8 cellular contexts compared by ENCODE assay signal in the genomic region with DNA sequence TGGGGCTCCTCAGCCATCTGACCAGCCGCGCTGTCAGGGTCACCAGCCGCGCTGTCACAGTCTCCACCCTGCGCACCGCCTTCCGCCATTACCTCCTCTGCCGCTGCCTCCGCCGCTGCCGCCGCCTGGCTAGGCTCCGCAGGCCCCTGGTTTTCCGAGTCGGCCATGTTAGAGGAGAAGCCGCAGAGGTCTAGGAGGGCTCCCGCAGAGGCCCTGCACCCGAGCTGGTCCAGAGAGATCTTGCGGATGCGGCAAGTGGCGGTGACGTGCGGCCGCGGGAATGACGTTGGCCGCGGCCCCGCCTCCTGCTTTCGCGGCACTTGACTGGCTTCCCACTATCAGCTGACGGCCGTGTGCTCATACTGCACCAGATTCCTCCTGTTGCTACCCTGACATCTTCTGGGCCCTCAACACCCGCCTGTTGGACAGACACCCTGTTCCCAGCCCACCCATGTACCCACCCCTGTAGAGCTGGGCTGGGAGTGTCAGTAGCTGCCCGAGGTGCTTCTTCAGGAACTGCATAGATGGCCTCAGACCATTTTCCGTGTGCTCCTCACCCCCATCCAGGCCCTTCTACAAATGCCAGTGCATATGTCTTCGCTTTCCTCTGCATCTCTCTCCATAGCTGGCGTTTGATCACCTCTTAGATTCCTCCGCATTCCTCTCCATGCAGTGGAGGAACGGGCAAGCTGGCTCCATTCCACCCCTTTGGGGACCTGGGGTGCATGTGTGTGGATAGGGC. TPM values are rescaled to one million over a fixed set of nuclear protein-coding genes. Genes with fewer than 3 reads are reported as not detected.
DNase-seq lines count a peak whose midpoint lies in the region; ATAC-seq and TF ChIP-seq lines count a peak whose summit lies in the region.

A gene with protein sequence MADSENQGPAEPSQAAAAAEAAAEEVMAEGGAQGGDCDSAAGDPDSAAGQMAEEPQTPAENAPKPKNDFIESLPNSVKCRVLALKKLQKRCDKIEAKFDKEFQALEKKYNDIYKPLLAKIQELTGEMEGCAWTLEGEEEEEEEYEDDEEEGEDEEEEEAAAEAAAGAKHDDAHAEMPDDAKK (minus strand): TSS at position 242 of the 742 bp plus-strand sequence. CDS start 75 bp downstream, at position 167.

- peak within 1 kb of the TSS; percentile 52; the same call in 1 of the 2 replicates for H3K4me3 ChIP-seq in GM08714 (ENCODE audit: low read length)
- peak within 1 kb of the TSS; percentile 59 to 64 for H3K4me3 ChIP-seq in HCT116 (replicated peaks in 1 of 2; ENCODE audit: low read depth in 1 of 2, low read length in 2 of 2)

- H3K27ac ChIP-seq in HCT116 (ENCODE audit: low read depth, low read length) (no peak within 1 kb of the TSS), cingulate gyrus (ENCODE audit: low read depth, low read length) (peak within 1 kb of the TSS; percentile 71)

- TF ChIP-seq CTCF in HCT116 (IDR thresholded peaks at IDR 0.05 in 2 of 3, conservative IDR thresholded peaks at IDR 0.05 in 1 of 3; ENCODE audit: borderline replicate concordance in 1 of 3, insufficient read depth in 1 of 3, low read depth in 2 of 3, low read length in 2 of 3) = no peak

- no peaks in the 10 kb centered on the region for H3K9me3 ChIP-seq in HCT116 (ENCODE audit: control insufficient read depth in 1 of 2, insufficient read depth in 1 of 2, low read depth in 1 of 2, low read length in 2 of 2)

- DNase-seq in HCT116 (ENCODE audit: low read depth, low spot score) = peak; percentile 13
- peak; percentile 25 for DNase-seq in MV-4-11 (lab: John Stamatoyannopoulos, UW)
- DNase-seq in activated CD4-positive, alpha-beta T cell treated with anti-CD3 and anti-CD28 coated beads for 4 hours = peak; percentile 45 to 57
- peak; percentile 60 for DNase-seq in left lobe of liver (ENCODE audit: low spot score)
- peak; percentile 37 for DNase-seq in stimulated activated CD4-positive, alpha-beta T cell treated with anti-CD3 and anti-CD28 coated beads, Interleukin-2, amount 100 ng/mL, for 4 hours (ENCODE audit: low read depth)
- no peak for DNase-seq in DMS 273 (lab: John Stamatoyannopoulos, UW; ENCODE audit: unreplicated experiment)

- no TSS peak for BruUV-seq in HCT116 (replicated peaks; lab: Mats Ljungman, UMichigan)

- TF ChIP-seq RAD21 in HCT116 (IDR thresholded peaks at IDR 0.05; ENCODE audit: low read depth) = no peak

- POLR2A ChIA-PET in HCT116 (lab: Charles Lee) = no interaction called here

- H2AFZ ChIP-seq in HCT116 (ENCODE audit: low read depth, low read length, poor library complexity, severe bottlenecking) = peak within 1 kb of the TSS; percentile 30

- CTCF ChIA-PET in HCT116 (lab: Charles Lee) = interaction anchor here (1.6 to 1.7 kb wide), 2 partner anchors 25 to 158 kb away, joined by 3 to 5 read pairs; no protein-coding TSS in a partner anchor

- H3K27me3 ChIP-seq in HCT116 (ENCODE audit: insufficient read depth, low read length) = no peaks in the 10 kb centered on the region

- intact Hi-C loops in HCT116 (cut with micrococcal nuclease) = no loop called here

- no peaks in the 10 kb centered on the region for H3K36me3 ChIP-seq in HCT116 (ENCODE audit: control insufficient read depth in 1 of 2, insufficient read depth in 2 of 2, low read length in 2 of 2)

- RAD21 ChIA-PET in HCT116 (lab: Charles Lee; ENCODE audit: low non-redundant PET in 1 of 2, low total read pairs in 2 of 2, uncharacterized antibody in 2 of 2, unreplicated experiment in 2 of 2) = no interaction called here

- H3K9ac ChIP-seq in HCT116 (ENCODE audit: low read length) = peak within 1 kb of the TSS; percentile 32

- H3K79me2 ChIP-seq in HCT116 (ENCODE audit: insufficient read depth, low read length) = no peaks in the 10 kb centered on the region

- TF ChIP-seq POLR2A in HCT116 (IDR thresholded peaks at IDR 0.05; ENCODE audit: borderline replicate concordance, extremely low read depth, insufficient read depth, insufficient read length) = no peak

- H3K9me2 ChIP-seq in HCT116 (ENCODE audit: insufficient read depth) = no peaks in the 10 kb centered on the region

- H4K20me1 ChIP-seq in HCT116 (ENCODE audit: insufficient read depth) = no peaks in the 10 kb centered on the region

- peaks cover 0 to 5% of the 10 kb centered on the region in 2 experiments; a peak in 1 of 4 replicates for H3K4me1 ChIP-seq in HCT116 (ENCODE audit: control insufficient read depth in 1 of 2, insufficient read depth in 2 of 2, low read length in 2 of 2)

- peak within 1 kb of the TSS; percentile 85 for H3K4me2 ChIP-seq in HCT116 (ENCODE audit: low read length)

- peak; percentile 90 for ATAC-seq in HCT116
- peak; percentile 90 for ATAC-seq in left lobe of liver

TF ChIP-seq in HCT116, 20 proteins besides CTCF, POLR2A, EP300 and RAD21:
- TF ChIP-seq ZFX (IDR thresholded peaks at IDR 0.05) (no peak), TCF7L2 (IDR thresholded peaks at IDR 0.05; ENCODE audit: borderline replicate concordance, extremely low read depth, insufficient read depth, insufficient read length) (no peak)

RNA-seq across cellular contexts. Expression of the gene that starts here (rescaled TPM):
- total RNA-seq in HCT116 (2021; ENCODE audit: unreplicated experiment) = 1.8 TPM
- polyA plus RNA-seq in HCT116 (2012) = 0.69 and 1.0 TPM in 2 replicates
- total RNA-seq in left lobe of liver = 1.2 TPM
